13 cellular contexts compared by ENCODE assay signal in genomic region chr5:1930501-1930879, GRCh38. TPM values are rescaled to one million over a fixed set of nuclear protein-coding genes. Genes with fewer than 3 reads are reported as not detected.
DNase-seq lines count a peak whose midpoint lies in the region; TF ChIP-seq lines count a peak whose summit lies in the region.
"Had no signal": no experiment of that assay in that cellular context is flagged by ENCODE, and none has a peak within 500 bp of the region (broad histone marks: within the 10 kb centered on the region; RNA-seq: fewer than 3 reads in every experiment).

No MANE protein-coding gene starts in this region.

- peak overlapping the region; percentile 59 for H3K4me3 ChIP-seq in iPS-15b (ENCODE audit: low read depth, low read length)
- peak overlapping the region; percentile 21 to 48 (median 32) for H3K4me3 ChIP-seq in skin epidermis
- H3K4me3 ChIP-seq in WERI-Rb-1 (ENCODE audit: low read depth, low read length) = no peak overlapping the region

- POLR2A ChIA-PET in MCF 10A (lab: Yijun Ruan, JAX) = interaction anchor here (0.9 to 7.0 kb wide), 6 partner anchors 19 to 56 kb away, joined by 4 to 69 read pairs (median 30); partner anchors contain the start of gene IRX4

- BruUV-seq in MCF 10A (replicated peaks; lab: Mats Ljungman, UMichigan) = no TSS peak

- no peak overlapping the region for H3K27ac Mint-ChIP-seq in MCF 10A (ENCODE audit: low read depth, unreplicated experiment)
- H3K27ac Mint-ChIP-seq: brain had no signal

- CTCF ChIA-PET in MCF 10A (lab: Yijun Ruan, JAX) = interaction anchor here (0.5 kb wide), 1 partner anchor 138 kb away, joined by 3 read pairs; no protein-coding TSS in a partner anchor

- H3K9ac ChIP-seq in iPS-15b (ENCODE audit: low read depth, low read length) = no peak overlapping the region
- H3K9ac ChIP-seq: SK-N-SH had no signal

- peaks cover 17% of the 10 kb centered on the region for H3K36me3 Mint-ChIP-seq in MCF 10A (ENCODE audit: insufficient read depth, unreplicated experiment)
- H3K36me3 Mint-ChIP-seq: brain had no signal

- H3K4me1 ChIP-seq in iPS-15b (ENCODE audit: control insufficient read depth, insufficient read depth, low read length) = no peaks in the 10 kb centered on the region

- no peak for TF ChIP-seq CTCF in MCF 10A (IDR thresholded peaks at IDR 0.05; ENCODE audit: unreplicated experiment)
- TF ChIP-seq CTCF in WERI-Rb-1 (IDR thresholded peaks at IDR 0.05; ENCODE audit: low read depth, low read length) = no peak

- H3K36me3 ChIP-seq in iPS-15b (ENCODE audit: control insufficient read depth, insufficient read depth, low read length) (no peaks in the 10 kb centered on the region), WERI-Rb-1 (no peaks in the 10 kb centered on the region)

- peaks cover 6% of the 10 kb centered on the region for H3K4me1 Mint-ChIP-seq in MCF 10A (ENCODE audit: insufficient read depth, unreplicated experiment)
- H3K4me1 Mint-ChIP-seq: brain had no signal

- no peak overlapping the region for H3K4me3 Mint-ChIP-seq in MCF 10A (ENCODE audit: unreplicated experiment)

- intact Hi-C loops in MCF 10A (cut with micrococcal nuclease) = loop anchor here (2.0 to 10.0 kb wide), 2 partner anchors 42 to 104 kb away; no protein-coding TSS in a partner anchor

- no peaks in the 10 kb centered on the region for H3K27me3 Mint-ChIP-seq in MCF 10A (ENCODE audit: insufficient read depth, unreplicated experiment)

- H3K9me3 ChIP-seq in iPS-15b (ENCODE audit: control insufficient read depth, insufficient read depth, low read length) (no peaks in the 10 kb centered on the region), WERI-Rb-1 (ENCODE audit: severe bottlenecking) (peaks cover 4% of the 10 kb centered on the region)
- H3K9me3 ChIP-seq: SK-N-SH had no signal

- H3K27ac ChIP-seq in skin epidermis (peak overlapping the region in 19 of 21 experiments; percentile 50 to 81 (median 72)), WERI-Rb-1 (no peak overlapping the region)

- DNase-seq in G401 (ENCODE audit: low spot score) = peak; percentile 7
- DNase-seq in MCF 10A (ENCODE audit: unreplicated experiment) = peak; percentile 7
- DNase-seq in retina = no peak
- no peak for DNase-seq in activated CD8-positive, alpha-beta memory T cell treated with anti-CD3 and anti-CD28 coated beads, Interleukin-2, amount 50 U/mL, for 4 hours
- DNase-seq in NCI-H526 treated with DMSO at 0.1 percent for 48 hours (lab: John Stamatoyannopoulos, UW) = no peak
- no peak for DNase-seq in WERI-Rb-1
- DNase-seq: DMS53, NCI-H187 treated with DMSO at 0.1 percent for 48 hours had no signal

- no peaks in the 10 kb centered on the region for H3K9me3 Mint-ChIP-seq in MCF 10A (ENCODE audit: unreplicated experiment)

- in situ Hi-C loops in G401 (cut with HindIII; ENCODE audit: low sequenced_read_pairs) = no loop called here

- peaks cover 24% of the 10 kb centered on the region for H3K27me3 ChIP-seq in iPS-15b (ENCODE audit: control insufficient read depth, insufficient read depth, low read length)
- H3K27me3 ChIP-seq in WERI-Rb-1 (ENCODE audit: insufficient read depth, low read depth, severe bottlenecking) = peaks cover 89% of the 10 kb centered on the region

RNA-seq across cellular contexts. Expression of gene IRX4, which starts 47.8 kb away (rescaled TPM):
- total RNA-seq in G401 (2014; rRNA removed; shearing (Covaris generic)) = not detected in 2 replicates
- 41.2 and 44.7 TPM in 2 replicates for total RNA-seq in MCF 10A (2022)
- total RNA-seq: activated CD8-positive, alpha-beta memory T cell treated with anti-CD3 and anti-CD28 coated beads for 36 hours had no signal

Comparison
In these comparisons a context has a peak if more than half of its experiments do, and no peak if none do; other contexts are left out.
1. DNase-seq: peak in G401 (single experiment) and MCF 10A (single experiment); none in retina (single experiment), activated CD8-positive, alpha-beta memory T cell treated with anti-CD3 and anti-CD28 coated beads, Interleukin-2, amount 50 U/mL, for 4 hours (single experiment), NCI-H526 treated with DMSO at 0.1 percent for 48 hours (single experiment) and WERI-Rb-1 (single experiment).
2. RNA of gene IRX4, which starts 47.8 kb away (total RNA-seq): 41.2 to 44.7 TPM in MCF 10A; not detected in G401; every median in the first group is over 10 times any median in the second.